ENCODE assay signal across 8 cellular contexts in genomic region chr15:75203017-75203907, GRCh38. TPM values are rescaled to one million over a fixed set of nuclear protein-coding genes. Genes with fewer than 3 reads are reported as not detected.
A peak's percentile ranks its signal among the peaks of the same experiment; 100 is the strongest.
DNase-seq lines count a peak whose midpoint lies in the region; ATAC-seq, FAIRE-seq and TF ChIP-seq lines count a peak whose summit lies in the region.

No MANE protein-coding gene starts in this region.

- no peaks in the 10 kb centered on the region for H3K9me3 Mint-ChIP-seq in T-helper 2 cell treated with Interferon-gamma antibody and Interleukin-4, amounts not matched to agents 5 μg/mL and 100 μg/mL, for 36 hours
- no peaks in the 10 kb centered on the region for H3K9me3 Mint-ChIP-seq in activated naive CD4-positive, alpha-beta T cell treated with anti-CD3 and anti-CD28 coated beads, Interleukin-2, amount 50 U/mL, for 24 hours

- no peaks in the 10 kb centered on the region for H3K36me3 ChIP-seq in kidney (ENCODE audit: control insufficient read depth in 1 of 2, insufficient read depth in 2 of 2, low read length in 2 of 2)

- intact Hi-C loops in kidney (cut with DNase I): no loop called here

- H3K27me3 Mint-ChIP-seq in T-helper 2 cell treated with Interferon-gamma antibody and Interleukin-4, amounts not matched to agents 5 μg/mL and 100 μg/mL, for 36 hours (ENCODE audit: low read depth): no peaks in the 10 kb centered on the region
- H3K27me3 Mint-ChIP-seq in activated naive CD4-positive, alpha-beta T cell treated with anti-CD3 and anti-CD28 coated beads, Interleukin-2, amount 50 U/mL, for 24 hours: no peaks in the 10 kb centered on the region

- no peak for FAIRE-seq in kidney (lab: Jason Lieb, UNC)

- H3K4me1 Mint-ChIP-seq in T-helper 2 cell treated with Interferon-gamma antibody and Interleukin-4, amounts not matched to agents 5 μg/mL and 100 μg/mL, for 36 hours (ENCODE audit: low read depth): peaks cover 49% of the 10 kb centered on the region
- H3K4me1 Mint-ChIP-seq in activated naive CD4-positive, alpha-beta T cell treated with anti-CD3 and anti-CD28 coated beads, Interleukin-2, amount 50 U/mL, for 24 hours: peaks cover 44% of the 10 kb centered on the region

- H3K27ac ChIP-seq in kidney (ENCODE audit: low read depth in 2 of 2, low read length in 2 of 2) (peak overlapping the region; percentile 87 to 93), substantia nigra (ENCODE audit: low read depth, low read length, poor library complexity, severe bottlenecking) (peak overlapping the region; percentile 53)

- H3K36me3 Mint-ChIP-seq in T-helper 2 cell treated with Interferon-gamma antibody and Interleukin-4, amounts not matched to agents 5 μg/mL and 100 μg/mL, for 36 hours (ENCODE audit: low read depth): peaks cover 50% of the 10 kb centered on the region
- H3K36me3 Mint-ChIP-seq in activated naive CD4-positive, alpha-beta T cell treated with anti-CD3 and anti-CD28 coated beads, Interleukin-2, amount 50 U/mL, for 24 hours: no peaks in the 10 kb centered on the region

- TF ChIP-seq CTCF in kidney (IDR thresholded peaks at IDR 0.05; ENCODE audit: borderline replicate concordance, extremely low read depth, insufficient read depth): no peak

- H3K9ac ChIP-seq in kidney (ENCODE audit: low read length in 2 of 2): peak overlapping the region; percentile 85 to 92

- no peaks in the 10 kb centered on the region for H3K9me3 ChIP-seq in kidney (ENCODE audit: control insufficient read depth in 1 of 2, low read length in 2 of 2)

- H3K4me3 ChIP-seq in kidney (ENCODE audit: low read length in 2 of 2): peak overlapping the region; percentile 71 to 77

- H3K4me1 ChIP-seq in kidney (ENCODE audit: control insufficient read depth in 1 of 2, insufficient read depth in 1 of 2, low read depth in 1 of 2, low read length in 2 of 2): peaks cover 7 to 28% of the 10 kb centered on the region in 2 donors

- DNase-seq in T-helper 2 cell treated with Interferon-gamma antibody and Interleukin-4, amounts not matched to agents 5 μg/mL and 100 μg/mL, for 36 hours (ENCODE audit: low spot score): no peak
- no peak for DNase-seq in T-helper 2 cell
- DNase-seq in kidney: peak; percentile 77
- DNase-seq in substantia nigra (lab: John Stamatoyannopoulos, UW): peak in 3 of 49 donors; percentile 6 to 59 (median 42)
- no peak for DNase-seq in OCI-M2 (lab: John Stamatoyannopoulos, UW; ENCODE audit: unreplicated experiment)
- no peak for DNase-seq in NCI-H2107 (lab: John Stamatoyannopoulos, UW)

- ATAC-seq in HG02588 (IDR thresholded peaks at IDR 0.05; ENCODE audit: unreplicated experiment): no peak

- H3K27ac Mint-ChIP-seq in T-helper 2 cell treated with Interferon-gamma antibody and Interleukin-4, amounts not matched to agents 5 μg/mL and 100 μg/mL, for 36 hours: peak overlapping the region; percentile 86
- H3K27ac Mint-ChIP-seq in activated naive CD4-positive, alpha-beta T cell treated with anti-CD3 and anti-CD28 coated beads, Interleukin-2, amount 50 U/mL, for 24 hours: peak overlapping the region; percentile 55

- peak overlapping the region; percentile 93 for H3K4me3 Mint-ChIP-seq in T-helper 2 cell treated with Interferon-gamma antibody and Interleukin-4, amounts not matched to agents 5 μg/mL and 100 μg/mL, for 36 hours
- H3K4me3 Mint-ChIP-seq in activated naive CD4-positive, alpha-beta T cell treated with anti-CD3 and anti-CD28 coated beads, Interleukin-2, amount 50 U/mL, for 24 hours: peak overlapping the region; percentile 91

RNA-seq across cellular contexts. Expression of gene C15orf39, which starts 1.6 kb away (rescaled TPM):
- total RNA-seq in kidney: 32.7 TPM
- 5.7 TPM for polyA plus RNA-seq in kidney (ENCODE audit: insufficient read depth, low read depth, low replicate concordance)

RNA-seq across cellular contexts. Expression of gene GOLGA6C, which starts 54.9 kb away (rescaled TPM):
- not detected for total RNA-seq in kidney
- not detected for polyA plus RNA-seq in kidney (ENCODE audit: insufficient read depth, low read depth, low replicate concordance)
